ENCODE assay signal across 1 cellular context in genomic region chr6:71489736-71490135, GRCh38.
TF ChIP-seq lines count a peak whose summit lies in the region.

No MANE protein-coding gene starts in this region.

TF ChIP-seq in GM23338, 12 proteins besides CTCF, POLR2A, EP300 and RAD21 (continued from another document):
- TF ChIP-seq, protein P1, sequence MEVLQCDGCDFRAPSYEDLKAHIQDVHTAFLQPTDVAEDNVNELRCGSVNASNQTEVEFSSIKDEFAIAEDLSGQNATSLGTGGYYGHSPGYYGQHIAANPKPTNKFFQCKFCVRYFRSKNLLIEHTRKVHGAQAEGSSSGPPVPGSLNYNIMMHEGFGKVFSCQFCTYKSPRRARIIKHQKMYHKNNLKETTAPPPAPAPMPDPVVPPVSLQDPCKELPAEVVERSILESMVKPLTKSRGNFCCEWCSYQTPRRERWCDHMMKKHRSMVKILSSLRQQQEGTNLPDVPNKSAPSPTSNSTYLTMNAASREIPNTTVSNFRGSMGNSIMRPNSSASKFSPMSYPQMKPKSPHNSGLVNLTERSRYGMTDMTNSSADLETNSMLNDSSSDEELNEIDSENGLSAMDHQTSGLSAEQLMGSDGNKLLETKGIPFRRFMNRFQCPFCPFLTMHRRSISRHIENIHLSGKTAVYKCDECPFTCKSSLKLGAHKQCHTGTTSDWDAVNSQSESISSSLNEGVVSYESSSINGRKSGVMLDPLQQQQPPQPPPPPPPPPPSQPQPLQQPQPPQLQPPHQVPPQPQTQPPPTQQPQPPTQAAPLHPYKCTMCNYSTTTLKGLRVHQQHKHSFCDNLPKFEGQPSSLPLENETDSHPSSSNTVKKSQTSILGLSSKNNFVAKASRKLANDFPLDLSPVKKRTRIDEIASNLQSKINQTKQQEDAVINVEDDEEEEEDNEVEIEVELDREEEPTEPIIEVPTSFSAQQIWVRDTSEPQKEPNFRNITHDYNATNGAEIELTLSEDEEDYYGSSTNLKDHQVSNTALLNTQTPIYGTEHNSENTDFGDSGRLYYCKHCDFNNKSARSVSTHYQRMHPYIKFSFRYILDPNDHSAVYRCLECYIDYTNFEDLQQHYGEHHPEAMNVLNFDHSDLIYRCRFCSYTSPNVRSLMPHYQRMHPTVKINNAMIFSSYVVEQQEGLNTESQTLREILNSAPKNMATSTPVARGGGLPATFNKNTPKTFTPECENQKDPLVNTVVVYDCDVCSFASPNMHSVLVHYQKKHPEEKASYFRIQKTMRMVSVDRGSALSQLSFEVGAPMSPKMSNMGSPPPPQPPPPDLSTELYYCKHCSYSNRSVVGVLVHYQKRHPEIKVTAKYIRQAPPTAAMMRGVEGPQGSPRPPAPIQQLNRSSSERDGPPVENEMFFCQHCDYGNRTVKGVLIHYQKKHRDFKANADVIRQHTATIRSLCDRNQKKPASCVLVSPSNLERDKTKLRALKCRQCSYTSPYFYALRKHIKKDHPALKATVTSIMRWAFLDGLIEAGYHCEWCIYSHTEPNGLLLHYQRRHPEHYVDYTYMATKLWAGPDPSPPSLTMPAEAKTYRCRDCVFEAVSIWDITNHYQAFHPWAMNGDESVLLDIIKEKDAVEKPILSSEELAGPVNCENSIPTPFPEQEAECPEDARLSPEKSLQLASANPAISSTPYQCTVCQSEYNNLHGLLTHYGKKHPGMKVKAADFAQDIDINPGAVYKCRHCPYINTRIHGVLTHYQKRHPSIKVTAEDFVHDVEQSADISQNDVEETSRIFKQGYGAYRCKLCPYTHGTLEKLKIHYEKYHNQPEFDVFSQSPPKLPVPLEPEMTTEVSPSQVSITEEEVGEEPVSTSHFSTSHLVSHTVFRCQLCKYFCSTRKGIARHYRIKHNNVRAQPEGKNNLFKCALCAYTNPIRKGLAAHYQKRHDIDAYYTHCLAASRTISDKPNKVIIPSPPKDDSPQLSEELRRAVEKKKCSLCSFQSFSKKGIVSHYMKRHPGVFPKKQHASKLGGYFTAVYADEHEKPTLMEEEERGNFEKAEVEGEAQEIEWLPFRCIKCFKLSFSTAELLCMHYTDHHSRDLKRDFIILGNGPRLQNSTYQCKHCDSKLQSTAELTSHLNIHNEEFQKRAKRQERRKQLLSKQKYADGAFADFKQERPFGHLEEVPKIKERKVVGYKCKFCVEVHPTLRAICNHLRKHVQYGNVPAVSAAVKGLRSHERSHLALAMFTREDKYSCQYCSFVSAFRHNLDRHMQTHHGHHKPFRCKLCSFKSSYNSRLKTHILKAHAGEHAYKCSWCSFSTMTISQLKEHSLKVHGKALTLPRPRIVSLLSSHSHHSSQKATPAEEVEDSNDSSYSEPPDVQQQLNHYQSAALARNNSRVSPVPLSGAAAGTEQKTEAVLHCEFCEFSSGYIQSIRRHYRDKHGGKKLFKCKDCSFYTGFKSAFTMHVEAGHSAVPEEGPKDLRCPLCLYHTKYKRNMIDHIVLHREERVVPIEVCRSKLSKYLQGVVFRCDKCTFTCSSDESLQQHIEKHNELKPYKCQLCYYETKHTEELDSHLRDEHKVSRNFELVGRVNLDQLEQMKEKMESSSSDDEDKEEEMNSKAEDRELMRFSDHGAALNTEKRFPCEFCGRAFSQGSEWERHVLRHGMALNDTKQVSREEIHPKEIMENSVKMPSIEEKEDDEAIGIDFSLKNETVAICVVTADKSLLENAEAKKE (CRISPR knock-in tag; IDR thresholded peaks at IDR 0.05): no peak
- TF ChIP-seq JUNB (IDR thresholded peaks at IDR 0.05; ENCODE audit: unreplicated experiment): no peak
